In genomic region chr12:56724660-56724988, GRCh38 we compare ENCODE assay signal across 8 cellular contexts. TPM values are rescaled to one million over a fixed set of nuclear protein-coding genes. Genes with fewer than 3 reads are reported as not detected.
DNase-seq lines count a peak whose midpoint lies in the region; ATAC-seq and TF ChIP-seq lines count a peak whose summit lies in the region.

No MANE protein-coding gene starts in this region.

- TF ChIP-seq CTCF in lung (IDR thresholded peaks at IDR 0.05; ENCODE audit: control extremely low read depth, extremely low read depth) (no peak), upper lobe of left lung (IDR thresholded peaks at IDR 0.05) (no peak)

- H3K4me3 ChIP-seq in BLaER1 (peak overlapping the region; percentile 92), Karpas-422 (ENCODE audit: low read length) (peak overlapping the region; percentile 93), lung (peak overlapping the region; percentile 92), upper lobe of left lung (peak overlapping the region; percentile 74 to 90 (median 81))

- H3K4me2 ChIP-seq in BLaER1 (peak overlapping the region; percentile 95), Karpas-422 (ENCODE audit: low read depth, low read length, poor library complexity, severe bottlenecking) (peak overlapping the region; percentile 77)

- ATAC-seq in lung (ENCODE audit: insufficient read depth, low FRiP score) (no peak), upper lobe of left lung (ENCODE audit: low FRiP score in 2 of 2) (peak; percentile 2), GM19463 (IDR thresholded peaks at IDR 0.05; ENCODE audit: unreplicated experiment) (no peak)

- H2AFZ ChIP-seq in Karpas-422 (ENCODE audit: low read length) = no peak overlapping the region

- peaks cover 49% of the 10 kb centered on the region for H4K20me1 ChIP-seq in BLaER1
- peaks cover 50% of the 10 kb centered on the region for H4K20me1 ChIP-seq in Karpas-422 (ENCODE audit: insufficient read depth, low read depth, low read length)

- no peaks in the 10 kb centered on the region for H3K9me2 ChIP-seq in Karpas-422 (replicated peaks; ENCODE audit: insufficient read depth, low read length)

- peak overlapping the region; percentile 99 for H3K9ac ChIP-seq in BLaER1
- H3K9ac ChIP-seq in Karpas-422 (ENCODE audit: low read length) = peak overlapping the region; percentile 98

- no peak for TF ChIP-seq EP300 in upper lobe of left lung (IDR thresholded peaks at IDR 0.05)

- H3K4me1 ChIP-seq in BLaER1 = peaks cover 54% of the 10 kb centered on the region
- H3K4me1 ChIP-seq in Karpas-422 (ENCODE audit: low read length) = peaks cover 53% of the 10 kb centered on the region
- peaks cover 17 to 33% of the 10 kb centered on the region in 2 donors for H3K4me1 ChIP-seq in lung (ENCODE audit: control insufficient read depth in 2 of 2, insufficient read depth in 2 of 2, low read length in 2 of 2)
- peaks cover 45 to 56% (median 50%) of the 10 kb centered on the region in 4 donors for H3K4me1 ChIP-seq in upper lobe of left lung

- H3K36me3 ChIP-seq in BLaER1 (peaks cover 65% of the 10 kb centered on the region), Karpas-422 (ENCODE audit: insufficient read depth, low read length) (peaks cover 51% of the 10 kb centered on the region), lung (ENCODE audit: control insufficient read depth in 2 of 2, insufficient read depth in 2 of 2, low read length in 2 of 2) (peaks cover 7 to 19% of the 10 kb centered on the region in 2 donors), upper lobe of left lung (peaks cover 0 to 21% (median 6%) of the 10 kb centered on the region in 4 donors)

- H3K9me3 ChIP-seq in BLaER1 = no peaks in the 10 kb centered on the region
- no peaks in the 10 kb centered on the region for H3K9me3 ChIP-seq in Karpas-422 (ENCODE audit: low read length)
- H3K9me3 ChIP-seq in lung (ENCODE audit: control insufficient read depth in 2 of 2, insufficient read depth in 1 of 2, low read length in 1 of 2) = no peaks in the 10 kb centered on the region
- no peaks in the 10 kb centered on the region for H3K9me3 ChIP-seq in upper lobe of left lung

- H3K27me3 ChIP-seq in BLaER1 (no peaks in the 10 kb centered on the region), Karpas-422 (ENCODE audit: low read length) (no peaks in the 10 kb centered on the region), lung (ENCODE audit: control insufficient read depth, insufficient read depth) (no peaks in the 10 kb centered on the region), upper lobe of left lung (no peaks in the 10 kb centered on the region)

- TF ChIP-seq POLR2A in upper lobe of left lung (IDR thresholded peaks at IDR 0.05) (no peak), erythroblast (IDR thresholded peaks at IDR 0.05; ENCODE audit: low read length) (no peak)

- WGBS in lung, 2 donors = 0 to 1% methylated on average over 9 of the region's 9 CpGs
- 0 to 4% methylated on average over 6 to 9 of the region's 9 CpGs for WGBS in upper lobe of left lung, 2 donors

- peaks cover 55% of the 10 kb centered on the region for H3K79me2 ChIP-seq in Karpas-422 (ENCODE audit: low read length)

- DNase-seq in Karpas-422 (no peak), caudate nucleus (lab: John Stamatoyannopoulos, UW) (peak in 9 of 61 donors; percentile 5 to 66 (median 39)), lung (ENCODE audit: low spot score) (no peak), upper lobe of left lung (no peak), NCI-H1092 (lab: John Stamatoyannopoulos, UW) (no peak), erythroblast (lab: John Stamatoyannopoulos, UW) (no peak)

- H3K27ac ChIP-seq in BLaER1 = peak overlapping the region; percentile 97
- H3K27ac ChIP-seq in Karpas-422 (ENCODE audit: low read length) = peak overlapping the region; percentile 95
- H3K27ac ChIP-seq in caudate nucleus (ENCODE audit: low read depth, low read length) = peak overlapping the region; percentile 85
- H3K27ac ChIP-seq in lung (ENCODE audit: low read depth in 1 of 2, low read length in 1 of 2) = peak overlapping the region; percentile 88 to 90
- peak overlapping the region; percentile 90 to 96 (median 94) for H3K27ac ChIP-seq in upper lobe of left lung

RNA-seq across cellular contexts. Expression of gene NACA, which starts 0.5 kb away (rescaled TPM):
- 1,908 and 2,309 TPM in 2 replicates for total RNA-seq in Karpas-422 (2014; rRNA removed; shearing (Covaris generic); ENCODE audit: low replicate concordance)
- total RNA-seq in lung (1,000 to 10,000 TPM in 1 of 2 donors, 100 to 1,000 TPM in 1; 488 to 1,240 TPM), upper lobe of left lung (100 to 1,000 TPM; 419 to 868 (median 611) TPM)
- polyA plus RNA-seq in lung = 1,000 to 10,000 TPM; 1,081 to 1,734 TPM

RNA-seq across cellular contexts. Expression of gene PRIM1, which starts 27.5 kb away (rescaled TPM):
- total RNA-seq in Karpas-422 (2014; rRNA removed; shearing (Covaris generic); ENCODE audit: low replicate concordance) = 10.3 and 26.3 TPM in 2 replicates
- total RNA-seq in lung = 1 to 10 TPM; 5.5 to 9.9 TPM
- 1 to 10 TPM; 3.1 to 4.4 TPM for polyA plus RNA-seq in lung
- total RNA-seq in upper lobe of left lung = 10 to 100 TPM in 1 of 6 donors, 1 to 10 TPM in 5; 3.5 to 19.9 (median 8.4) TPM

RNA-seq across cellular contexts. Expression of gene PTGES3, which starts 36.5 kb away (rescaled TPM):
- total RNA-seq in Karpas-422 (2014; rRNA removed; shearing (Covaris generic); ENCODE audit: low replicate concordance) = 49.4 and 126 TPM in 2 replicates
- total RNA-seq in lung (100 to 1,000 TPM; 155 to 180 TPM), upper lobe of left lung (100 to 1,000 TPM in 3 of 6 donors, 10 to 100 TPM in 3; 41.9 to 156 (median 105) TPM)
- polyA plus RNA-seq in lung = 100 to 1,000 TPM in 1 of 2 donors, 10 to 100 TPM in 1; 88.6 to 149 TPM

RNA-seq across cellular contexts. Expression of gene HSD17B6, which starts 38.5 kb away (rescaled TPM):
- total RNA-seq in Karpas-422 (2014; rRNA removed; shearing (Covaris generic); ENCODE audit: low replicate concordance) = 6.4 and 28.5 TPM in 2 replicates
- total RNA-seq in lung = 100 to 1,000 TPM in 1 of 2 donors, 10 to 100 TPM in 1; 34.3 to 107 TPM
- polyA plus RNA-seq in lung = 10 to 100 TPM; 10.7 to 45.3 TPM
- total RNA-seq in upper lobe of left lung = 100 to 1,000 TPM in 2 of 6 donors, 10 to 100 TPM in 4; 45.2 to 123 (median 73.5) TPM

Comparison
In these comparisons a context has a peak if more than half of its experiments do, and no peak if none do; other contexts are left out.
1. ATAC-seq: peak in upper lobe of left lung (2 of 2); none in lung (single experiment) and GM19463 (single experiment).
2. Peak in every context shown above with its lines, with median percentiles within 50 percentile points of each other: H3K27ac ChIP-seq and H3K4me3 ChIP-seq.